ENCODE assay signal across 1 cellular context in the genomic region with DNA sequence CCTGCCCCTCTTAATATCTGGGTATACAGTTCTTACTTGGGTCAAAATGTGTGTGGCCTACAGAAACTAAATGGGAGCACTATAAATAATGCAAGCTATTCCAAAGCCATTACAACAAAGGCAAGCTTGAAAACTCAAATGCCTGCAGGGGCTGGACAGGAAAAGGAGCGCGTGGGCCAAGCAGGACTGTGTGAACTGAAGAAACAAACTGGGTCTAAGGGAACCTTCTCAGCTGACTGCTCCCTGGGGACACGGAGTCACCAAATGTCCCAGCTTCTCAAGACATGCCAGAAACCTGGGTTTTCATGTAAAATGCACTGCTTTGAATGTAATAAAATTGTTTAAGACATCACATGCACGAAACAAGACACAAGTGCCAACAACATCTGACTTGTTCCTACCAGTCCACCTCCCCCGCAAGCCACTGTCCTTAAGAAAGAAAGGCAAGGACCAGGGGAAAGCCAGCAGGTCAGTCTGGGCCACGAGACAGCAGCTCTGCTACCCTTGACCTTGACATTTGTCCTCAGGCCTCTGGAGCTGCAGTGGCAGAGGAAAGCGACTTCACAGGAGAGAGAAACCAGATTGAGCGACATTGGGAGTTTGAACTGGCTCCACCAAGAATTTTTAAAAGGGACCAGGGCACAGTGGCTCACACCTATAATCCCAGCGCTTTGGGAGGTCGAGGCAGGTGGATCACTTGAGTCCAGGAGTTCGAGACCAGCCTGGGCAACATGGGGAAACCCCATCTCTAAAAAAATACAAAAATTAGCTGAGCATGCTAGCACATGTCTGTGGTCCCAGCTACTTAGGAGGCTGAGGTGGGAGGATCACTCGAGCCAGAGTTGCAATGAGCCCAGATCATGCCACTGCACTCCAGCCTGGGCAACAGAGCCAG.
TF ChIP-seq lines count a peak whose summit lies in the region.

No MANE protein-coding gene starts in this region.

TF ChIP-seq in HepG2, 621 proteins besides CTCF, POLR2A, EP300 and RAD21 (continued from another document and continues in another):
- TF ChIP-seq, protein P1, sequence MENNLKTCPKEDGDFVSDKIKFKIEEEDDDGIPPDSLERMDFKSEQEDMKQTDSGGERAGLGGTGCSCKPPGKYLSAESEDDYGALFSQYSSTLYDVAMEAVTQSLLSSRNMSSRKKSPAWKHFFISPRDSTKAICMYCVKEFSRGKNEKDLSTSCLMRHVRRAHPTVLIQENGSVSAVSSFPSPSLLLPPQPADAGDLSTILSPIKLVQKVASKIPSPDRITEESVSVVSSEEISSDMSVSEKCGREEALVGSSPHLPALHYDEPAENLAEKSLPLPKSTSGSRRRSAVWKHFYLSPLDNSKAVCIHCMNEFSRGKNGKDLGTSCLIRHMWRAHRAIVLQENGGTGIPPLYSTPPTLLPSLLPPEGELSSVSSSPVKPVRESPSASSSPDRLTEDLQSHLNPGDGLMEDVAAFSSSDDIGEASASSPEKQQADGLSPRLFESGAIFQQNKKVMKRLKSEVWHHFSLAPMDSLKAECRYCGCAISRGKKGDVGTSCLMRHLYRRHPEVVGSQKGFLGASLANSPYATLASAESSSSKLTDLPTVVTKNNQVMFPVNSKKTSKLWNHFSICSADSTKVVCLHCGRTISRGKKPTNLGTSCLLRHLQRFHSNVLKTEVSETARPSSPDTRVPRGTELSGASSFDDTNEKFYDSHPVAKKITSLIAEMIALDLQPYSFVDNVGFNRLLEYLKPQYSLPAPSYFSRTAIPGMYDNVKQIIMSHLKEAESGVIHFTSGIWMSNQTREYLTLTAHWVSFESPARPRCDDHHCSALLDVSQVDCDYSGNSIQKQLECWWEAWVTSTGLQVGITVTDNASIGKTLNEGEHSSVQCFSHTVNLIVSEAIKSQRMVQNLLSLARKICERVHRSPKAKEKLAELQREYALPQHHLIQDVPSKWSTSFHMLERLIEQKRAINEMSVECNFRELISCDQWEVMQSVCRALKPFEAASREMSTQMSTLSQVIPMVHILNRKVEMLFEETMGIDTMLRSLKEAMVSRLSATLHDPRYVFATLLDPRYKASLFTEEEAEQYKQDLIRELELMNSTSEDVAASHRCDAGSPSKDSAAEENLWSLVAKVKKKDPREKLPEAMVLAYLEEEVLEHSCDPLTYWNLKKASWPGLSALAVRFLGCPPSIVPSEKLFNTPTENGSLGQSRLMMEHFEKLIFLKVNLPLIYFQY (CRISPR knock-in tag; IDR thresholded peaks at IDR 0.05; ENCODE audit: borderline replicate concordance) = no peak
- no peak for TF ChIP-seq ZNF652 (CRISPR knock-in tag; IDR thresholded peaks at IDR 0.05; ENCODE audit: borderline replicate concordance, low read depth)
- TF ChIP-seq, protein P2, sequence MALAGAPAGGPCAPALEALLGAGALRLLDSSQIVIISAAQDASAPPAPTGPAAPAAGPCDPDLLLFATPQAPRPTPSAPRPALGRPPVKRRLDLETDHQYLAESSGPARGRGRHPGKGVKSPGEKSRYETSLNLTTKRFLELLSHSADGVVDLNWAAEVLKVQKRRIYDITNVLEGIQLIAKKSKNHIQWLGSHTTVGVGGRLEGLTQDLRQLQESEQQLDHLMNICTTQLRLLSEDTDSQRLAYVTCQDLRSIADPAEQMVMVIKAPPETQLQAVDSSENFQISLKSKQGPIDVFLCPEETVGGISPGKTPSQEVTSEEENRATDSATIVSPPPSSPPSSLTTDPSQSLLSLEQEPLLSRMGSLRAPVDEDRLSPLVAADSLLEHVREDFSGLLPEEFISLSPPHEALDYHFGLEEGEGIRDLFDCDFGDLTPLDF (CRISPR knock-in tag; IDR thresholded peaks at IDR 0.05) = no peak
- no peak for TF ChIP-seq MYNN (CRISPR knock-in tag; IDR thresholded peaks at IDR 0.05; ENCODE audit: low read depth)
- TF ChIP-seq MIER2 (CRISPR knock-in tag; IDR thresholded peaks at IDR 0.05) = no peak
- TF ChIP-seq ZNF24 (IDR thresholded peaks at IDR 0.05) = no peak
- TF ChIP-seq, protein P3, sequence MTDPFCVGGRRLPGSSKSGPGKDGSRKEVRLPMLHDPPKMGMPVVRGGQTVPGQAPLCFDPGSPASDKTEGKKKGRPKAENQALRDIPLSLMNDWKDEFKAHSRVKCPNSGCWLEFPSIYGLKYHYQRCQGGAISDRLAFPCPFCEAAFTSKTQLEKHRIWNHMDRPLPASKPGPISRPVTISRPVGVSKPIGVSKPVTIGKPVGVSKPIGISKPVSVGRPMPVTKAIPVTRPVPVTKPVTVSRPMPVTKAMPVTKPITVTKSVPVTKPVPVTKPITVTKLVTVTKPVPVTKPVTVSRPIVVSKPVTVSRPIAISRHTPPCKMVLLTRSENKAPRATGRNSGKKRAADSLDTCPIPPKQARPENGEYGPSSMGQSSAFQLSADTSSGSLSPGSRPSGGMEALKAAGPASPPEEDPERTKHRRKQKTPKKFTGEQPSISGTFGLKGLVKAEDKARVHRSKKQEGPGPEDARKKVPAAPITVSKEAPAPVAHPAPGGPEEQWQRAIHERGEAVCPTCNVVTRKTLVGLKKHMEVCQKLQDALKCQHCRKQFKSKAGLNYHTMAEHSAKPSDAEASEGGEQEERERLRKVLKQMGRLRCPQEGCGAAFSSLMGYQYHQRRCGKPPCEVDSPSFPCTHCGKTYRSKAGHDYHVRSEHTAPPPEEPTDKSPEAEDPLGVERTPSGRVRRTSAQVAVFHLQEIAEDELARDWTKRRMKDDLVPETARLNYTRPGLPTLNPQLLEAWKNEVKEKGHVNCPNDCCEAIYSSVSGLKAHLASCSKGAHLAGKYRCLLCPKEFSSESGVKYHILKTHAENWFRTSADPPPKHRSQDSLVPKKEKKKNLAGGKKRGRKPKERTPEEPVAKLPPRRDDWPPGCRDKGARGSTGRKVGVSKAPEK (CRISPR knock-in tag; IDR thresholded peaks at IDR 0.05; ENCODE audit: borderline replicate concordance) = no peak
- TF ChIP-seq HNF4G (IDR thresholded peaks at IDR 0.05; ENCODE audit: borderline replicate concordance, low read depth, low read length) = no peak
- TF ChIP-seq HNF4G (CRISPR knock-in tag; IDR thresholded peaks at IDR 0.05; ENCODE audit: borderline replicate concordance, low read depth) = no peak; the same call in 1 of the 2 replicates
- no peak for TF ChIP-seq GTF2F1 (IDR thresholded peaks at IDR 0.05; ENCODE audit: low read length)
- TF ChIP-seq ZFY (CRISPR knock-in tag; IDR thresholded peaks at IDR 0.05) = no peak
- no peak for TF ChIP-seq GPN1 (CRISPR knock-in tag; IDR thresholded peaks at IDR 0.05; ENCODE audit: borderline replicate concordance)
- TF ChIP-seq, protein P4, sequence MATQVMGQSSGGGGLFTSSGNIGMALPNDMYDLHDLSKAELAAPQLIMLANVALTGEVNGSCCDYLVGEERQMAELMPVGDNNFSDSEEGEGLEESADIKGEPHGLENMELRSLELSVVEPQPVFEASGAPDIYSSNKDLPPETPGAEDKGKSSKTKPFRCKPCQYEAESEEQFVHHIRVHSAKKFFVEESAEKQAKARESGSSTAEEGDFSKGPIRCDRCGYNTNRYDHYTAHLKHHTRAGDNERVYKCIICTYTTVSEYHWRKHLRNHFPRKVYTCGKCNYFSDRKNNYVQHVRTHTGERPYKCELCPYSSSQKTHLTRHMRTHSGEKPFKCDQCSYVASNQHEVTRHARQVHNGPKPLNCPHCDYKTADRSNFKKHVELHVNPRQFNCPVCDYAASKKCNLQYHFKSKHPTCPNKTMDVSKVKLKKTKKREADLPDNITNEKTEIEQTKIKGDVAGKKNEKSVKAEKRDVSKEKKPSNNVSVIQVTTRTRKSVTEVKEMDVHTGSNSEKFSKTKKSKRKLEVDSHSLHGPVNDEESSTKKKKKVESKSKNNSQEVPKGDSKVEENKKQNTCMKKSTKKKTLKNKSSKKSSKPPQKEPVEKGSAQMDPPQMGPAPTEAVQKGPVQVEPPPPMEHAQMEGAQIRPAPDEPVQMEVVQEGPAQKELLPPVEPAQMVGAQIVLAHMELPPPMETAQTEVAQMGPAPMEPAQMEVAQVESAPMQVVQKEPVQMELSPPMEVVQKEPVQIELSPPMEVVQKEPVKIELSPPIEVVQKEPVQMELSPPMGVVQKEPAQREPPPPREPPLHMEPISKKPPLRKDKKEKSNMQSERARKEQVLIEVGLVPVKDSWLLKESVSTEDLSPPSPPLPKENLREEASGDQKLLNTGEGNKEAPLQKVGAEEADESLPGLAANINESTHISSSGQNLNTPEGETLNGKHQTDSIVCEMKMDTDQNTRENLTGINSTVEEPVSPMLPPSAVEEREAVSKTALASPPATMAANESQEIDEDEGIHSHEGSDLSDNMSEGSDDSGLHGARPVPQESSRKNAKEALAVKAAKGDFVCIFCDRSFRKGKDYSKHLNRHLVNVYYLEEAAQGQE (IDR thresholded peaks at IDR 0.05; ENCODE audit: borderline replicate concordance in 1 of 2, low read depth in 1 of 2, low read length in 2 of 2) = no peak
- TF ChIP-seq, protein P5, sequence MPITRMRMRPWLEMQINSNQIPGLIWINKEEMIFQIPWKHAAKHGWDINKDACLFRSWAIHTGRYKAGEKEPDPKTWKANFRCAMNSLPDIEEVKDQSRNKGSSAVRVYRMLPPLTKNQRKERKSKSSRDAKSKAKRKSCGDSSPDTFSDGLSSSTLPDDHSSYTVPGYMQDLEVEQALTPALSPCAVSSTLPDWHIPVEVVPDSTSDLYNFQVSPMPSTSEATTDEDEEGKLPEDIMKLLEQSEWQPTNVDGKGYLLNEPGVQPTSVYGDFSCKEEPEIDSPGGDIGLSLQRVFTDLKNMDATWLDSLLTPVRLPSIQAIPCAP (CRISPR knock-in tag; IDR thresholded peaks at IDR 0.05; ENCODE audit: low read depth) = no peak
- TF ChIP-seq MEIS1 (CRISPR knock-in tag; IDR thresholded peaks at IDR 0.05; ENCODE audit: borderline replicate concordance) = no peak
- no peak for TF ChIP-seq ZNF136 (CRISPR knock-in tag; IDR thresholded peaks at IDR 0.05; ENCODE audit: low read depth)
- TF ChIP-seq ZNF550 (CRISPR knock-in tag; IDR thresholded peaks at IDR 0.05; ENCODE audit: borderline replicate concordance) = no peak
- 0 out of 2 replicates have a peak, but pooled peaks have one; percentile 60 for TF ChIP-seq SMAD9 (CRISPR knock-in tag; IDR thresholded peaks at IDR 0.05)
- no peak for TF ChIP-seq TSC22D2 (CRISPR knock-in tag; IDR thresholded peaks at IDR 0.05; ENCODE audit: borderline replicate concordance)
- TF ChIP-seq U2AF2 (IDR thresholded peaks at IDR 0.05; ENCODE audit: low read depth, low read length) = no peak
- no peak for TF ChIP-seq NFIB (CRISPR knock-in tag; IDR thresholded peaks at IDR 0.05; ENCODE audit: borderline replicate concordance)
- TF ChIP-seq ZNF326 (CRISPR knock-in tag; IDR thresholded peaks at IDR 0.05; ENCODE audit: borderline replicate concordance) = no peak
- no peak for TF ChIP-seq ZFAT (CRISPR knock-in tag; conservative IDR thresholded peaks at IDR 0.05)
- no peak for TF ChIP-seq BHLHE40 (IDR thresholded peaks at IDR 0.05; ENCODE audit: low read length)
- TF ChIP-seq SP1 (IDR thresholded peaks at IDR 0.05) = no peak
- no peak for TF ChIP-seq SP1 (CRISPR knock-in tag; IDR thresholded peaks at IDR 0.05)
- TF ChIP-seq, protein P6, sequence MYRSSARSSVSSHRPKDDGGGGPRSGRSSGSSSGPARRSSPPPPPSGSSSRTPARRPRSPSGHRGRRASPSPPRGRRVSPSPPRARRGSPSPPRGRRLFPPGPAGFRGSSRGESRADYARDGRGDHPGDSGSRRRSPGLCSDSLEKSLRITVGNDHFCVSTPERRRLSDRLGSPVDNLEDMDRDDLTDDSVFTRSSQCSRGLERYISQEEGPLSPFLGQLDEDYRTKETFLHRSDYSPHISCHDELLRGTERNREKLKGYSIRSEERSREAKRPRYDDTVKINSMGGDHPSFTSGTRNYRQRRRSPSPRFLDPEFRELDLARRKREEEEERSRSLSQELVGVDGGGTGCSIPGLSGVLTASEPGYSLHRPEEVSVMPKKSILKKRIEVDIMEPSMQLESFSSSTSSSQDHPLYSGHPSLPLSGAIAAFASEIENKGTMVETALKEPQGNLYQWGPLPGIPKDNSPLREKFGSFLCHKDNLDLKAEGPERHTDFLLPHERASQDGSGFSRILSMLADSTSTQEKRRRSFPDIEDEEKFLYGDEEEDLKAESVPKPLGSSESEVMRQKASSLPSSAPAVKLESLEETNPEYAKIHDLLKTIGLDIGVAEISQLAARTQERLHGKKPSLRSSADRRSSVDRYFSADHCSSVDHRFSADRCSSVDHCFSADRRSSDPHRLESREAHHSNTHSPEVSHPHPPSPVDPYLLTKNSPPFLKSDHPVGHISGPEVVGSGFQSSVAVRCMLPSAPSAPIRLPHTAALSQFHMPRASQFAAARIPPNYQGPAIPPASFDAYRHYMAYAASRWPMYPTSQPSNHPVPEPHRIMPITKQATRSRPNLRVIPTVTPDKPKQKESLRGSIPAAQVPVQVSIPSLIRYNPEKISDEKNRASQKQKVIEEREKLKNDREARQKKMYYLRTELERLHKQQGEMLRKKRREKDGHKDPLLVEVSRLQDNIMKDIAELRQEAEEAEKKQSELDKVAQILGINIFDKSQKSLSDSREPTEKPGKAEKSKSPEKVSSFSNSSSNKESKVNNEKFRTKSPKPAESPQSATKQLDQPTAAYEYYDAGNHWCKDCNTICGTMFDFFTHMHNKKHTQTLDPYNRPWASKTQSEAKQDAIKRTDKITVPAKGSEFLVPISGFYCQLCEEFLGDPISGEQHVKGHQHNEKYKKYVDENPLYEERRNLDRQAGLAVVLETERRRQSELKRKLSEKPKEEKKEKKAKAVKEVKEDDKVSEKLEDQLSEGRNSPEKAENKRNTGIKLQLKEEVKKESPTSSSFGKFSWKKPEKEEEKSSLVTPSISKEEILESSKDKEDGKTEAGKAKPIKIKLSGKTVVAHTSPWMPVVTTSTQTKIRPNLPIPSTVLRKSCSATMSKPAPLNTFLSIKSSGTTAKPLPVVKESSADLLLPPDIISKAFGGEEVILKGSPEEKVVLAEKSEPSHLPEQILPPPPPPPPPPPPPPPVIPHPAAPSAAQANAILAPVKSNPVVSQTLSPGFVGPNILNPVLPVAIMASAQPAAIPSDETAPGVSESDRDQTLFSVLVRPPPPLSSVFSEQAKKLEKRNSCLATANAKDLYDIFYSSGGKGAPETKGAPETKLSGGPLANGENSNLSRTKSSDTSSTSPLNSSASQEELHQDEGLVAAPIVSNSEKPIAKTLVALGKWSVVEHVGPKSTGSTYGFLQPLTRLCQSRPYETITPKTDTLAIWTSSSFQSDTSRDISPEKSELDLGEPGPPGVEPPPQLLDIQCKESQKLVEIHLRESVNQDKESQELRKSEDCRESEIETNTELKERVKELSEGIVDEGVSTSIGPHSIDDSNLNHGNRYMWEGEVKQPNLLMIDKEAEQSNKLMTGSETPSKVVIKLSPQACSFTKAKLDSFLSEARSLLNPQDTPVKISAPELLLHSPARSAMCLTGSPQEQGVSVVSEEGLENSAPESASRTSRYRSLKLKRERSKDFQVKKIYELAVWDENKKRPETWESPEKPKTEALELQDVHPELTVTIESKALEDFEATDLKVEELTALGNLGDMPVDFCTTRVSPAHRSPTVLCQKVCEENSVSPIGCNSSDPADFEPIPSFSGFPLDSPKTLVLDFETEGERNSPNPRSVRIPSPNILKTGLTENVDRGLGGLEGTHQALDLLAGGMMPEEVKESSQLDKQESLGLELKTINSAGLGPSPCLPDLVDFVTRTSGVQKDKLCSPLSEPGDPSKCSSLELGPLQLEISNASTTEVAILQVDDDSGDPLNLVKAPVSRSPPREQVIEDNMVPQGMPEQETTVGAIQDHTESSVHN (CRISPR knock-in tag; IDR thresholded peaks at IDR 0.05) = no peak
- TF ChIP-seq DR1 (CRISPR knock-in tag; IDR thresholded peaks at IDR 0.05) = no peak
- TF ChIP-seq ZSCAN12 (CRISPR knock-in tag; IDR thresholded peaks at IDR 0.05) = no peak
- TF ChIP-seq ZNF30 (CRISPR knock-in tag; IDR thresholded peaks at IDR 0.05) = no peak
- TF ChIP-seq ZFP37 (CRISPR knock-in tag; IDR thresholded peaks at IDR 0.05; ENCODE audit: borderline replicate concordance) = no peak
- TF ChIP-seq SALL2 (CRISPR knock-in tag; IDR thresholded peaks at IDR 0.05) = no peak
- peak; percentile 81 for TF ChIP-seq ZNF121 (CRISPR knock-in tag; IDR thresholded peaks at IDR 0.05)
- TF ChIP-seq, protein P7, sequence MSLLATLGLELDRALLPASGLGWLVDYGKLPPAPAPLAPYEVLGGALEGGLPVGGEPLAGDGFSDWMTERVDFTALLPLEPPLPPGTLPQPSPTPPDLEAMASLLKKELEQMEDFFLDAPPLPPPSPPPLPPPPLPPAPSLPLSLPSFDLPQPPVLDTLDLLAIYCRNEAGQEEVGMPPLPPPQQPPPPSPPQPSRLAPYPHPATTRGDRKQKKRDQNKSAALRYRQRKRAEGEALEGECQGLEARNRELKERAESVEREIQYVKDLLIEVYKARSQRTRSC (CRISPR knock-in tag; IDR thresholded peaks at IDR 0.05; ENCODE audit: low read depth) = no peak
- TF ChIP-seq ZNF230 (CRISPR knock-in tag; IDR thresholded peaks at IDR 0.05) = no peak
